8 cellular contexts compared by ENCODE assay signal in the genomic region with DNA sequence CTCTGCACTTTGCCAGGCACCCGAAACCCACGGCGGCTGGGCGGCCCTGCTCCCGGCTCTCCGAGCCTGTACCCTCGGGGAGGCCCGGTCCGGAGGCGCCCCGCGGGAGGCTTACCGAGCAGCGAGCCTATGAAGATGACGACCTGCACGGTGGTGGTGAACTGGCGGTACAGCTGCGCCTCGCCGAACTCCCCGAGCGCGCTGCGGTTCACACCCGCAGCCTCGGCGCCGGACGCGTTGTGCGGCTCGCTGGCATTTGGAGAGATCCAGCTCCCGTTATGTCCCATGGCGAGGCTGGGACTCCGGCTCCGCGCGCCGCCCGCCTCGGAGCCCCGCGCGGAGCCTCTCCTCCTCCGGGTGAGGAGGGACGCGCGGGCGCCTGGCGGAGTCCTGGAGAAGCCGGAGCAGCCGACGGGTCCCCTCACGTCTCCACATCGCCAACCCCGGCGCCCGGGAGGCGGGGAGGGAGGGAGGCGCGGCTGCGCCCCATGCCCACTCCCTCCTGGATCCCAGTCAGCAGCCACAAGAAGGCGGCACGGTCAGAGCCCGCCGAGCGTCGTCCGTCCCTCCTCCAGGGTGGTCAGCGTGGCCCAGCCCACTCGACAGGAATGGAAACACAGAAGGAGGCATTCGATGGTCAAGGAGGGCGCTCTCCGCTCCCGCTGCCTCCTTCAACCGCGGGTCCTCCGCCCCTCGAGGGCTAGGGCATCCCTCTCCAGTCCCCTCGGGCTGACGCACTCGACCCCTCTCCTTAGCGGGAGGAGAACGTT. TPM values are rescaled to one million over a fixed set of nuclear protein-coding genes. Genes with fewer than 3 reads are reported as not detected.
A peak's percentile ranks its signal among the peaks of the same experiment; 100 is the strongest.
DNase-seq lines count a peak whose midpoint lies in the region; ATAC-seq, FAIRE-seq and TF ChIP-seq lines count a peak whose summit lies in the region.

A gene with protein sequence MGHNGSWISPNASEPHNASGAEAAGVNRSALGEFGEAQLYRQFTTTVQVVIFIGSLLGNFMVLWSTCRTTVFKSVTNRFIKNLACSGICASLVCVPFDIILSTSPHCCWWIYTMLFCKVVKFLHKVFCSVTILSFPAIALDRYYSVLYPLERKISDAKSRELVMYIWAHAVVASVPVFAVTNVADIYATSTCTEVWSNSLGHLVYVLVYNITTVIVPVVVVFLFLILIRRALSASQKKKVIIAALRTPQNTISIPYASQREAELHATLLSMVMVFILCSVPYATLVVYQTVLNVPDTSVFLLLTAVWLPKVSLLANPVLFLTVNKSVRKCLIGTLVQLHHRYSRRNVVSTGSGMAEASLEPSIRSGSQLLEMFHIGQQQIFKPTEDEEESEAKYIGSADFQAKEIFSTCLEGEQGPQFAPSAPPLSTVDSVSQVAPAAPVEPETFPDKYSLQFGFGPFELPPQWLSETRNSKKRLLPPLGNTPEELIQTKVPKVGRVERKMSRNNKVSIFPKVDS (minus strand): TSS at position 527 of the 770 bp plus-strand sequence. CDS start 240 bp downstream, at position 287.

- no peaks in the 10 kb centered on the region for H3K9me2 ChIP-seq in Loucy (replicated peaks; ENCODE audit: low read depth, low read length)

- no peaks in the 10 kb centered on the region for H3K36me3 Mint-ChIP-seq in activated CD8-positive, alpha-beta T cell treated with anti-CD3 and anti-CD28 coated beads for 36 hours (ENCODE audit: low read depth)

- peak within 1 kb of the TSS; percentile 59; the same call in 1 of the 2 replicates for H2AK5ac ChIP-seq in H1 (ENCODE audit: low read depth, low read length)

- H3K27ac Mint-ChIP-seq in activated CD8-positive, alpha-beta T cell treated with anti-CD3 and anti-CD28 coated beads for 36 hours, result peak within 1 kb of the TSS; percentile 55

- WGBS in H1 (ENCODE audit: extremely low coverage in 1 of 2, insufficient coverage in 1 of 2, insufficient read length in 1 of 2, insufficient replicate concordance in 2 of 2, low coverage in 1 of 2, low lambda C conversion rate in 2 of 2, missing lambda C conversion rate in 1 of 2), 2 experiments, result 2% methylated on average over 63 of the region's 84 CpGs; no CpG with 5 or more reads in 1 of the 2 experiments
- 0% methylated on average over 17 to 18 of the region's 84 CpGs for WGBS in lower leg skin, 2 donors

- peak; percentile 17 for ATAC-seq in GM19023 (IDR thresholded peaks at IDR 0.05; ENCODE audit: unreplicated experiment)
- peak; percentile 6 for ATAC-seq in activated CD8-positive, alpha-beta T cell treated with anti-CD3 and anti-CD28 coated beads for 36 hours
- ATAC-seq in stimulated activated naive CD8-positive, alpha-beta T cell treated with anti-CD3 and anti-CD28 coated beads, Interleukin-15, Interleukin-2, amounts not matched to agents 100 U/mL and 50 U/mL, for 24 hours, result peak; percentile 11

- peak; percentile 8 for TF ChIP-seq CTCF in AG04449 (IDR thresholded peaks at IDR 0.05; ENCODE audit: insufficient read depth, low read length, missing control alignments)
- no peak for TF ChIP-seq CTCF in Loucy (conservative IDR thresholded peaks at IDR 0.05; ENCODE audit: low read length)
- no peak for TF ChIP-seq CTCF in activated CD8-positive, alpha-beta T cell treated with anti-CD3 and anti-CD28 coated beads for 36 hours (IDR thresholded peaks at IDR 0.05)
- TF ChIP-seq CTCF in H1 (IDR thresholded peaks at IDR 0.05; ENCODE audit: control extremely low read depth in 1 of 3, insufficient read depth in 1 of 3, low read depth in 1 of 3, low read length in 3 of 3), result no peak; a peak in 1 of 4 replicates
- TF ChIP-seq CTCF in lower leg skin (IDR thresholded peaks at IDR 0.05), result no peak

- peak within 1 kb of the TSS; percentile 56 for H3K56ac ChIP-seq in H1 (replicated peaks; ENCODE audit: insufficient read length, low read depth, low read length)

- H3K4me1 Mint-ChIP-seq in activated CD8-positive, alpha-beta T cell treated with anti-CD3 and anti-CD28 coated beads for 36 hours (ENCODE audit: low read depth), result peaks cover 15% of the 10 kb centered on the region

- TF ChIP-seq RAD21 in H1 (IDR thresholded peaks at IDR 0.05 in 1 of 2, conservative IDR thresholded peaks at IDR 0.05 in 1 of 2; ENCODE audit: low read depth in 2 of 2, low read length in 2 of 2), result no peak

- peak within 1 kb of the TSS; percentile 90 for H3K4me3 ChIP-seq in AG04449 (ENCODE audit: low read depth, low read length)
- peak within 1 kb of the TSS; percentile 67 for H3K4me3 ChIP-seq in Loucy (ENCODE audit: low read length, poor library complexity, severe bottlenecking)
- peak within 1 kb of the TSS; percentile 91 to 95 (median 94) for H3K4me3 ChIP-seq in H1 (ENCODE audit: extremely low read depth in 1 of 4, insufficient read depth in 2 of 4, low read depth in 3 of 4, low read length in 4 of 4)
- peak within 1 kb of the TSS; percentile 66 for H3K4me3 ChIP-seq in lower leg skin (ENCODE audit: low read depth, poor library complexity, severe bottlenecking)

- peak within 1 kb of the TSS; percentile 85 for H2BK5ac ChIP-seq in H1 (ENCODE audit: low read depth, low read length)

- H2BK12ac ChIP-seq in H1 (ENCODE audit: low read depth, low read length), result peak within 1 kb of the TSS; percentile 95; the same call in 1 of the 2 replicates

- H3K14ac ChIP-seq in H1 (ENCODE audit: insufficient read length), result peak within 1 kb of the TSS; percentile 6

- H2BK120ac ChIP-seq in H1 (replicated peaks; ENCODE audit: low read depth, low read length), result peak within 1 kb of the TSS; percentile 62

- H3K27ac ChIP-seq in H1 (ENCODE audit: low read depth, low read length), result peak within 1 kb of the TSS; percentile 69

- peak within 1 kb of the TSS; percentile 85 for H2AFZ ChIP-seq in Loucy (ENCODE audit: low read length)
- no peak within 1 kb of the TSS; the same call in 1 of the 2 replicates for H2AFZ ChIP-seq in H1 (ENCODE audit: low read length)

- TF ChIP-seq POLR2A in H1 (IDR thresholded peaks at IDR 0.05; ENCODE audit: control extremely low read depth in 1 of 2, low read depth in 2 of 2, low read length in 2 of 2) (peak in 1 of 2 experiments; percentile 67; a peak in 2 of 3 replicates), lower leg skin (IDR thresholded peaks at IDR 0.05) (no peak)

- no peak for FAIRE-seq in H1 (lab: Jason Lieb, UNC)

- TF ChIP-seq EP300 in H1 (IDR thresholded peaks at IDR 0.05; ENCODE audit: borderline replicate concordance in 1 of 2, low read depth in 2 of 2, low read length in 2 of 2), result no peak

- POLR2A ChIA-PET in AG04449 (lab: Yijun Ruan, JAX) (interaction anchor here (0.6 to 2.7 kb wide), 6 partner anchors 12 to 285 kb away, joined by 3 to 15 read pairs (median 3); a partner anchor contains a TSS), H1 (lab: Charles Lee; ENCODE audit: partially characterized antibody) (interaction anchor here (0.8 to 2.7 kb wide), 17 partner anchors 12 to 142 kb away, joined by 3 to 27 read pairs (median 4); a partner anchor contains a TSS)
- POLR2A ChIA-PET in activated CD8-positive, alpha-beta T cell treated with anti-CD3 and anti-CD28 coated beads for 36 hours (lab: Charles Lee), result interaction anchor here (1.3 kb wide), 1 partner anchor 15 kb away, joined by 3 read pairs; no protein-coding TSS in a partner anchor

- H4K8ac ChIP-seq in H1 (ENCODE audit: extremely low read depth, insufficient read depth, low read length), result peak within 1 kb of the TSS; percentile 95

- H3K79me2 ChIP-seq in Loucy (ENCODE audit: insufficient read depth, low read length) (no peaks in the 10 kb centered on the region), H1 (ENCODE audit: control insufficient read depth in 1 of 2, insufficient read depth in 2 of 2, low read length in 2 of 2) (peaks cover 12 to 57% of the 10 kb centered on the region in 2 experiments; a peak in 3 of 4 replicates)

- DNase-seq in AG04449 (ENCODE audit: low read depth, low spot score), result no peak
- peak; percentile 24 for DNase-seq in activated CD8-positive, alpha-beta T cell treated with anti-CD3 and anti-CD28 coated beads for 36 hours
- DNase-seq in H1 (ENCODE audit: low read depth in 1 of 2, low spot score in 2 of 2), result peak in 1 of 2 experiments; percentile 75
- DNase-seq in lower leg skin (ENCODE audit: low spot score in 2 of 2), result peak; percentile 48 to 93
- peak; percentile 31 for DNase-seq in stimulated activated naive CD8-positive, alpha-beta T cell treated with anti-CD3 and anti-CD28 coated beads, Interleukin-15, Interleukin-2, amounts not matched to agents 100 U/mL and 50 U/mL, for 24 hours
- no peak for DNase-seq in NK-92 (lab: John Stamatoyannopoulos, UW; ENCODE audit: unreplicated experiment)

- no peaks in the 10 kb centered on the region for H3K36me3 ChIP-seq in Loucy (ENCODE audit: insufficient read depth, low read length)
- H3K36me3 ChIP-seq in H1 (ENCODE audit: control insufficient read depth in 2 of 4, insufficient read depth in 4 of 4, low read length in 3 of 4), result peaks cover 0 to 9% (median 4%) of the 10 kb centered on the region in 4 experiments; a peak in 3 of 8 replicates

- H3K9me3 Mint-ChIP-seq in activated CD8-positive, alpha-beta T cell treated with anti-CD3 and anti-CD28 coated beads for 36 hours, result peaks cover 1% of the 10 kb centered on the region

- H4K91ac ChIP-seq in H1 (replicated peaks; ENCODE audit: insufficient read length, low read length), result peak within 1 kb of the TSS; percentile 96

- intact Hi-C loops in activated CD8-positive, alpha-beta T cell treated with anti-CD3 and anti-CD28 coated beads for 36 hours (cut with micrococcal nuclease), result no loop called here
- intact Hi-C loops in lower leg skin (cut with DNase I; ENCODE audit: low total_unique reads), result loop anchor here (5.0 kb wide), 1 partner anchor 957 kb away; no protein-coding TSS in a partner anchor

- H3K9ac ChIP-seq in Loucy (ENCODE audit: low read depth, low read length, poor library complexity, severe bottlenecking) (peak within 1 kb of the TSS; percentile 60), H1 (replicated peaks in 1 of 4; ENCODE audit: extremely low read depth in 1 of 4, low read depth in 3 of 4, low read length in 3 of 4) (peak within 1 kb of the TSS; percentile 74 to 84 (median 78))

- H4K20me1 ChIP-seq in Loucy (ENCODE audit: insufficient read depth, low read length, poor library complexity, severe bottlenecking) (no peaks in the 10 kb centered on the region), H1 (replicated peaks in 1 of 2; ENCODE audit: control insufficient read depth in 1 of 2, insufficient read depth in 2 of 2, low read length in 2 of 2) (peaks cover under 1 to 12% of the 10 kb centered on the region in 2 experiments)

- CTCF ChIA-PET in AG04449 (lab: Yijun Ruan, JAX), result interaction anchor here (0.9 to 1.7 kb wide), 3 partner anchors 13 to 36 kb away, joined by 3 to 7 read pairs (median 5); no protein-coding TSS in a partner anchor
- CTCF ChIA-PET in activated CD8-positive, alpha-beta T cell treated with anti-CD3 and anti-CD28 coated beads for 36 hours (lab: Charles Lee), result interaction anchor here (1.2 kb wide), 1 partner anchor 119 kb away, joined by 3 read pairs; a partner anchor contains a TSS
- CTCF ChIA-PET in H1 (lab: Charles Lee; ENCODE audit: partially characterized antibody), result interaction anchor here (0.6 to 1.8 kb wide), 7 partner anchors 11 to 125 kb away, joined by 3 to 7 read pairs (median 3); no protein-coding TSS in a partner anchor

- peak within 1 kb of the TSS; percentile 79 for H3K4me3 Mint-ChIP-seq in activated CD8-positive, alpha-beta T cell treated with anti-CD3 and anti-CD28 coated beads for 36 hours

- H3K27me3 ChIP-seq in Loucy (ENCODE audit: insufficient read depth, low read length, poor library complexity, severe bottlenecking), result no peaks in the 10 kb centered on the region
- H3K27me3 ChIP-seq in H1 (replicated peaks in 1 of 4; ENCODE audit: control insufficient read depth in 3 of 4, extremely low read depth in 1 of 4, insufficient read depth in 3 of 4, low read length in 3 of 4), result no peaks in the 10 kb centered on the region

- no peaks in the 10 kb centered on the region for H3F3A ChIP-seq in Loucy (ENCODE audit: low read depth)

- H4K5ac ChIP-seq in H1 (ENCODE audit: insufficient read length, low read depth, low read length), result peak within 1 kb of the TSS; percentile 79

- H3K9me3 ChIP-seq in Loucy (ENCODE audit: insufficient read depth, low read depth, low read length), result 0 out of 2 replicates have a peak, but pooled peaks cover under 1% of the 10 kb centered on the region
- H3K9me3 ChIP-seq in H1 (ENCODE audit: insufficient read depth in 2 of 2, low read depth in 1 of 2, low read length in 1 of 2), result no peaks in the 10 kb centered on the region

- H3K79me1 ChIP-seq in H1 (ENCODE audit: low read depth, low read length), result peaks cover 6% of the 10 kb centered on the region; the same call in 1 of the 2 replicates

- peak within 1 kb of the TSS; percentile 15 for H3K23ac ChIP-seq in H1 (ENCODE audit: insufficient read length)

- H3K18ac ChIP-seq in H1 (ENCODE audit: extremely low read depth, low read length), result peak within 1 kb of the TSS; percentile 95

- peak within 1 kb of the TSS; percentile 76; the same call in 1 of the 2 replicates for H2BK20ac ChIP-seq in H1 (ENCODE audit: low read length)

- peak within 1 kb of the TSS; percentile 78; the same call in 1 of the 2 replicates for H2BK15ac ChIP-seq in H1 (ENCODE audit: low read length)

- peaks cover 22% of the 10 kb centered on the region for H3K27me3 Mint-ChIP-seq in activated CD8-positive, alpha-beta T cell treated with anti-CD3 and anti-CD28 coated beads for 36 hours

- peaks cover 13% of the 10 kb centered on the region for H3K4me1 ChIP-seq in Loucy (ENCODE audit: insufficient read depth, low read length, poor library complexity, severe bottlenecking)
- H3K4me1 ChIP-seq in H1 (replicated peaks in 1 of 4; ENCODE audit: control insufficient read depth in 3 of 4, insufficient read depth in 4 of 4, low read length in 3 of 4), result peaks cover 5 to 9% (median 7%) of the 10 kb centered on the region in 4 experiments; a peak in 6 of 7 replicates

- H3K4me2 ChIP-seq in Loucy (ENCODE audit: low read depth, low read length, poor library complexity, severe bottlenecking) (peak within 1 kb of the TSS; percentile 70), H1 (ENCODE audit: insufficient read depth in 1 of 2, low read depth in 2 of 2, low read length in 2 of 2) (peak within 1 kb of the TSS; percentile 67 to 82)

- peaks cover 7% of the 10 kb centered on the region for H3K23me2 ChIP-seq in H1 (ENCODE audit: low read depth, low read length)

- peak within 1 kb of the TSS; percentile 11 for H3K4ac ChIP-seq in H1 (replicated peaks; ENCODE audit: insufficient read length, low read depth, low read length)

RNA-seq across cellular contexts. Expression of the gene that starts here (rescaled TPM):
- total RNA-seq in activated CD8-positive, alpha-beta T cell treated with anti-CD3 and anti-CD28 coated beads for 36 hours, result under 1 TPM; 0.13 to 0.16 TPM
- total RNA-seq in H1 (2021; fragmentation: NEBNext Ultra II Directional; extraction: Animal tissue kit (Norgen Biotek cat#: 25700)), result 190 and 198 TPM in 2 replicates
- 281 and 318 TPM in 2 replicates for polyA plus RNA-seq in H1 (2011; rRNA removed)
- polyA plus RNA-seq in H1 (2011; cell fraction: cytosol; rRNA removed), result 189 TPM
- polyA plus RNA-seq in H1 (2011; cell fraction: nucleus; rRNA removed), result 347 TPM
- 147 to 191 TPM (median 166 TPM) in 4 replicates for polyA plus RNA-seq in H1 (2012, experiment 1 of 2)
- polyA plus RNA-seq in H1 (2012, experiment 2 of 2), result 130 TPM
- polyA plus RNA-seq in H1 (2013, experiment 1 of 2), result 98.7 TPM
- polyA plus RNA-seq in H1 (2013, experiment 2 of 2), result 108 TPM
- polyA minus RNA-seq in H1 (2011; rRNA and poly(A)+ RNA removed), result 732 and 803 TPM in 2 replicates
- 146 TPM for polyA minus RNA-seq in H1 (2011; cell fraction: cytosol; rRNA and poly(A)+ RNA removed)
- polyA minus RNA-seq in H1 (2011; cell fraction: nucleus; rRNA and poly(A)+ RNA removed), result 175 TPM
- 1 to 10 TPM in 3 of 4 donors, under 1 TPM in 1; 0.53 to 6.2 (median 3.0) TPM for total RNA-seq in lower leg skin

Comparison
In these comparisons a context has a peak if more than half of its experiments do, and no peak if none do; other contexts are left out.
1. RNA of the gene that starts here (total RNA-seq): 190 to 198 TPM in H1; 0.53 to 6.2 TPM in lower leg skin and 0.13 to 0.16 TPM in activated CD8-positive, alpha-beta T cell treated with anti-CD3 and anti-CD28 coated beads for 36 hours; every median in the first group is over 10 times any median in the second.
2. Peak in DNase-seq and ATAC-seq in activated CD8-positive, alpha-beta T cell treated with anti-CD3 and anti-CD28 coated beads for 36 hours; RNA of the gene not detected or under 1 TPM.
3. DNase-seq: peak in lower leg skin (2 of 2) and stimulated activated naive CD8-positive, alpha-beta T cell treated with anti-CD3 and anti-CD28 coated beads, Interleukin-15, Interleukin-2, amounts not matched to agents 100 U/mL and 50 U/mL, for 24 hours (single experiment); none in AG04449 (single experiment) and NK-92 (single experiment).
4. Peak in every context shown above with its lines, with median percentiles within 50 percentile points of each other: H3K4me3 ChIP-seq and ATAC-seq.